28 cellular contexts compared by ENCODE assay signal in genomic region chr3:184743248-184743647, GRCh38.
"Had no signal": no experiment of that assay in that cellular context is flagged by ENCODE, and none has a peak within 500 bp of the region (broad histone marks: within the 10 kb centered on the region; RNA-seq: fewer than 3 reads in every experiment).

No MANE protein-coding gene starts in this region.

- H3K27me3 ChIP-seq: colonic mucosa, foreskin keratinocyte, gastroesophageal sphincter, right atrium auricular region, sigmoid colon, suprapubic skin, transverse colon, upper lobe of right lung, uterus had no signal

- ATAC-seq: foreskin keratinocyte; gastroesophageal sphincter; heart right ventricle; left lobe of liver; mucosa of descending colon; stimulated activated naive CD8-positive, alpha-beta T cell treated with anti-CD3 and anti-CD28 coated beads, Interleukin-15, amount 100 ng/mL, for 72 hours; upper lobe of right lung had no signal

- H3K9me3 Mint-ChIP-seq: dendritic cell treated with granulocyte-macrophage colony-stimulating factor and Interleukin-4, amounts not matched to agents 40 ng/mL and 50 ng/mL, for 4 days; memory B cell; mesothelial cell of epicardium; nephron; stimulated activated naive CD8-positive, alpha-beta T cell treated with anti-CD3 and anti-CD28 coated beads, Interleukin-15, amount 100 ng/mL, for 72 hours had no signal

- H3K4me1 Mint-ChIP-seq: memory B cell, naive B cell had no signal

- H3K36me3 Mint-ChIP-seq: memory B cell, mesothelial cell of epicardium, naive B cell had no signal

- H3K4me1 ChIP-seq: colonic mucosa, heart right ventricle, prostate gland, right atrium auricular region, upper lobe of right lung, uterus had no signal

- DNase-seq: colonic mucosa; effector CD8-positive, alpha-beta T cell; foreskin keratinocyte; glutamatergic neuron; heart right ventricle; mucosa of descending colon; naive B cell; nucleus accumbens; sigmoid colon; stimulated activated CD4-positive, alpha-beta T cell treated with anti-CD3 and anti-CD28 coated beads, Interleukin-15, amount 100 ng/mL, for 24 hours; stimulated activated CD4-positive, alpha-beta T cell treated with anti-CD3 and anti-CD28 coated beads, Interleukin-2, amount 100 ng/mL, for 48 hours; stimulated activated CD8-positive, alpha-beta memory T cell treated with anti-CD3 and anti-CD28 coated beads, Interleukin-4, amount 100 ng/mL, for 48 hours; stimulated activated naive CD4-positive, alpha-beta T cell; transverse colon; upper lobe of right lung had no signal

- H3K4me3 ChIP-seq: colonic mucosa, esophagus muscularis mucosa, gastroesophageal sphincter, heart right ventricle, lung, mucosa of descending colon, prostate gland, right atrium auricular region, sigmoid colon, suprapubic skin, transverse colon, upper lobe of right lung, uterus had no signal

- H3K36me3 ChIP-seq: colonic mucosa, esophagus muscularis mucosa, gastroesophageal sphincter, heart right ventricle, prostate gland, right atrium auricular region, sigmoid colon, suprapubic skin, transverse colon, upper lobe of right lung, uterus had no signal

- H3K4me3 Mint-ChIP-seq: dendritic cell treated with granulocyte-macrophage colony-stimulating factor and Interleukin-4, amounts not matched to agents 40 ng/mL and 50 ng/mL, for 4 days; memory B cell; mesothelial cell of epicardium; naive B cell; nephron; stimulated activated naive CD8-positive, alpha-beta T cell treated with anti-CD3 and anti-CD28 coated beads, Interleukin-15, amount 100 ng/mL, for 72 hours had no signal

- H3K9me3 ChIP-seq: colonic mucosa, esophagus muscularis mucosa, gastroesophageal sphincter, heart right ventricle, mucosa of descending colon, prostate gland, right atrium auricular region, sigmoid colon, suprapubic skin, transverse colon, upper lobe of right lung, uterus had no signal

- H3K27ac Mint-ChIP-seq: memory B cell; naive B cell; stimulated activated naive CD8-positive, alpha-beta T cell treated with anti-CD3 and anti-CD28 coated beads, Interleukin-15, amount 100 ng/mL, for 72 hours had no signal

- H3K27ac ChIP-seq: colonic mucosa, esophagus muscularis mucosa, foreskin keratinocyte, gastroesophageal sphincter, heart right ventricle, right atrium auricular region, suprapubic skin, transverse colon, upper lobe of right lung had no signal
